ENCODE assay signal across 14 cellular contexts in genomic region chr2:234814366-234814765, GRCh38.
"Had no signal": no experiment of that assay in that cellular context is flagged by ENCODE, and none has a peak within 500 bp of the region (broad histone marks: within the 10 kb centered on the region; RNA-seq: fewer than 3 reads in every experiment).

No MANE protein-coding gene starts in this region.

- H3K36me3 Mint-ChIP-seq: activated CD4-positive, alpha-beta memory T cell treated with anti-CD3 and anti-CD28 coated beads for 36 hours; activated CD8-positive, alpha-beta memory T cell treated with anti-CD3 and anti-CD28 coated beads, Interleukin-2, amount 10 ng/mL, durations not matched to agents 7 days and 5 days; activated naive CD4-positive, alpha-beta T cell treated with anti-CD3 and anti-CD28 coated beads, Interleukin-2, amount 10 ng/mL, durations not matched to agents 7 days and 5 days; memory B cell; naive thymus-derived CD8-positive, alpha-beta T cell had no signal

- H3K27ac Mint-ChIP-seq: activated CD4-positive, alpha-beta memory T cell treated with anti-CD3 and anti-CD28 coated beads for 36 hours; activated CD4-positive, alpha-beta T cell treated with anti-CD3 and anti-CD28 coated beads for 36 hours; activated CD8-positive, alpha-beta memory T cell treated with anti-CD3 and anti-CD28 coated beads, Interleukin-2, amount 10 ng/mL, durations not matched to agents 7 days and 5 days; activated naive CD4-positive, alpha-beta T cell treated with anti-CD3 and anti-CD28 coated beads, Interleukin-2, amount 10 ng/mL, durations not matched to agents 7 days and 5 days; memory B cell; naive thymus-derived CD8-positive, alpha-beta T cell had no signal

- H3K4me3 Mint-ChIP-seq: activated CD4-positive, alpha-beta memory T cell treated with anti-CD3 and anti-CD28 coated beads for 36 hours; activated CD4-positive, alpha-beta T cell treated with anti-CD3 and anti-CD28 coated beads for 36 hours; activated CD8-positive, alpha-beta memory T cell treated with anti-CD3 and anti-CD28 coated beads, Interleukin-2, amount 10 ng/mL, durations not matched to agents 7 days and 5 days; activated naive CD4-positive, alpha-beta T cell treated with anti-CD3 and anti-CD28 coated beads, Interleukin-2, amount 10 ng/mL, durations not matched to agents 7 days and 5 days; memory B cell; naive thymus-derived CD8-positive, alpha-beta T cell had no signal

- H3K4me1 Mint-ChIP-seq: activated CD4-positive, alpha-beta T cell treated with anti-CD3 and anti-CD28 coated beads for 36 hours; activated CD8-positive, alpha-beta memory T cell treated with anti-CD3 and anti-CD28 coated beads, Interleukin-2, amount 10 ng/mL, durations not matched to agents 7 days and 5 days; activated naive CD4-positive, alpha-beta T cell treated with anti-CD3 and anti-CD28 coated beads, Interleukin-2, amount 10 ng/mL, durations not matched to agents 7 days and 5 days; memory B cell; naive thymus-derived CD8-positive, alpha-beta T cell had no signal

- ATAC-seq: activated CD4-positive, alpha-beta T cell treated with anti-CD3 and anti-CD28 coated beads for 36 hours; activated CD8-positive, alpha-beta memory T cell treated with anti-CD3 and anti-CD28 coated beads, Interleukin-2, amount 10 ng/mL, durations not matched to agents 7 days and 5 days; gastroesophageal sphincter; left ventricle myocardium superior; mucosa of descending colon; naive thymus-derived CD8-positive, alpha-beta T cell had no signal

- DNase-seq: activated CD4-positive, alpha-beta memory T cell treated with anti-CD3 and anti-CD28 coated beads for 36 hours; activated CD4-positive, alpha-beta T cell treated with anti-CD3 and anti-CD28 coated beads for 36 hours; activated CD8-positive, alpha-beta memory T cell treated with anti-CD3 and anti-CD28 coated beads, Interleukin-2, amount 10 ng/mL, durations not matched to agents 7 days and 5 days; activated naive CD4-positive, alpha-beta T cell treated with anti-CD3 and anti-CD28 coated beads, Interleukin-2, amount 10 ng/mL, durations not matched to agents 7 days and 5 days; activated T-cell treated with anti-CD3 and anti-CD28 coated beads, Interleukin-2, amount 50 U/mL, for 1 hour; left ventricle myocardium superior; mucosa of descending colon; naive thymus-derived CD8-positive, alpha-beta T cell; posterior cingulate gyrus; stimulated activated CD4-positive, alpha-beta T cell treated with anti-CD3 and anti-CD28 coated beads, Interleukin-4, amount 100 ng/mL, for 1 hour; stimulated activated naive CD4-positive, alpha-beta T cell; uterus had no signal

- H3K9me3 Mint-ChIP-seq: activated CD4-positive, alpha-beta memory T cell treated with anti-CD3 and anti-CD28 coated beads for 36 hours; activated naive CD4-positive, alpha-beta T cell treated with anti-CD3 and anti-CD28 coated beads, Interleukin-2, amount 10 ng/mL, durations not matched to agents 7 days and 5 days had no signal
